In the genomic region with DNA sequence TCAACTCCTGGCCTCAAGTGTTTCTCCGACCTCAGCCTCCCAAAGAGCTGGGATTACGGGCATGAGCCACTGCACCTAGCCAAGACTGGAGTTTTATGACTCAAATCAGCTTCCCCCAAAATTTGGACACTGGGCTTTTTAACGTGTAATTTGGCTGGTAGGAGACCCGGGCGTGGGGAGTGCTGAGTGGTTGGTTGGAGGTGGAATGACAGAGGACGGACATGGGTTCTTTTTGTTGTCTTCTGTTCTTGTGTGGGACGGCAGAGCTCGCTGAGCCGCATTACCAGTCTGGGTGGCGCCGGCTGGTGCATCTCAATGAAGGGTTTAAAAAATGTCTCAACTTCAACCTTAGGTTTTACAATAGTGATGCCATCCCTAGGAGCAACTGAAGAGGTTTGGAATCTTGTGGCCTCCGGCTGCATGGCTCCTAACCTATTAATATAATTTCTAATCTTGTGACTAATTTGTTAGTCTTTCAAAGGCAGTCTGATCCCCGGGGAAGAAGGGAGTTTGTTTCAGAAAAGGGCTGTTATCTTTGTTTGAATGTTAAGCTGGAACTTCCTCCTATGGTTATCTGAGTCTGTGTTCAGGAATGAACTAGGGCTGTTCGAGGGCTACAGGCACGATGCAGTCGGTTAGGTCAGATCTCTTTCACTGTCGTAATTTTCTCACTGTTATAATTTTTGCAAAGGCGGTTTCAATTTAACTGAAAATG, we compare ENCODE assay signal across 5 cellular contexts. TPM values are rescaled to one million over a fixed set of nuclear protein-coding genes. Genes with fewer than 3 reads are reported as not detected.
"Had no signal": no experiment of that assay in that cellular context is flagged by ENCODE, and none has a peak within 500 bp of the region (broad histone marks: within the 10 kb centered on the region; RNA-seq: fewer than 3 reads in every experiment).

No MANE protein-coding gene starts in this region.

RNA-seq across cellular contexts. Expression of gene GYG2, which starts 26.2 kb away (rescaled TPM):
- total RNA-seq: activated CD8-positive, alpha-beta T cell treated with anti-CD3 and anti-CD28 coated beads for 36 hours; activated naive CD8-positive, alpha-beta T cell treated with anti-CD3 and anti-CD28 coated beads for 36 hours; activated T-cell treated with anti-CD3 and anti-CD28 coated beads, Interleukin-2, amount 50 U/mL, for 72 hours had no signal

RNA-seq across cellular contexts. Expression of gene XG, which starts 50.7 kb away (rescaled TPM):
- total RNA-seq: activated CD8-positive, alpha-beta T cell treated with anti-CD3 and anti-CD28 coated beads for 36 hours; activated naive CD8-positive, alpha-beta T cell treated with anti-CD3 and anti-CD28 coated beads for 36 hours; activated T-cell treated with anti-CD3 and anti-CD28 coated beads, Interleukin-2, amount 50 U/mL, for 72 hours; cardiac muscle cell; stomach had no signal
- polyA plus RNA-seq: cardiac muscle cell had no signal
